In the genomic region with DNA sequence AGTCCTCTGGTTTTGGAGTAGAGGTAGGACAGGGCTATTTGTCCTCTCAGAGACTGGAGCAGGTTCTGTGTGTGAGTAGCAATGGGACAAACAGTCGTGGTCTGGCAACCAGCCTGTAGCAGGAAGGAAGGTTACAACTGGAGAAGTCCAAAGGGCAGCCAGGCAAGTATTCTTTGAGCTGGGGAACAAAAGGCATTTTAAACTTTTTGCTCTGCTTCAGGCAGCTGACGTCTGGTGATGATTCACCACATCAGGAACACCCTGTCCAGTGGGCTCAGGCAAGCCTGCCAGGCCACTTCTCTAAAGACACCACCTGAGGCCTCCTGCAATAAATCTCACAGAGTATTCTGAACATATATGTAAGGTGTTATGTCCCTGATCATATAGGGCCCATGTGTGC, we compare ENCODE assay signal across 7 cellular contexts.
DNase-seq lines count a peak whose midpoint lies in the region; ATAC-seq, FAIRE-seq and TF ChIP-seq lines count a peak whose summit lies in the region.
"Not testable (repeated sequence)": the region's sequence is repeated elsewhere in the genome, so short reads cannot be mapped to it uniquely, and the experiment has no call there.

No MANE protein-coding gene starts in this region.

- intact Hi-C loops in PC-3 (cut with micrococcal nuclease); MCF 10A (cut with micrococcal nuclease); lower lobe of right lung (cut with DNase I): not testable (repeated sequence)

- not testable (repeated sequence) for H3K4me3 ChIP-seq in PC-3 (ENCODE audit: low read length); fibroblast of mammary gland (ENCODE audit: control insufficient read depth, low read depth, low read length); lower lobe of right lung; small intestine (ENCODE audit: low read depth in 1 of 2, low read length in 2 of 2)

- H3K27ac ChIP-seq in PC-3 (ENCODE audit: low read length) = peak overlapping the region; percentile 58
- not testable (repeated sequence) for H3K27ac ChIP-seq in lower lobe of right lung
- peak overlapping the region in 1 of 2 donors; percentile 11 for H3K27ac ChIP-seq in small intestine (ENCODE audit: low read depth in 1 of 2, low read length in 1 of 2)

- not testable (repeated sequence) for BruUV-seq in PC-3 (replicated peaks; lab: Mats Ljungman, UMichigan); MCF 10A (replicated peaks; lab: Mats Ljungman, UMichigan)

- H3K4me2 ChIP-seq in PC-3 (ENCODE audit: low read length) = peak overlapping the region; percentile 16; the same call in 1 of the 2 replicates

- H3K4me1 ChIP-seq in PC-3 (ENCODE audit: insufficient read depth, low read length); lower lobe of right lung; small intestine (ENCODE audit: control insufficient read depth in 2 of 2, insufficient read depth in 1 of 2, low read depth in 1 of 2, low read length in 1 of 2): not testable (repeated sequence)

- H3K36me3 Mint-ChIP-seq in MCF 10A (ENCODE audit: insufficient read depth, unreplicated experiment) = not testable (repeated sequence)

- not testable (repeated sequence) for H4K20me1 ChIP-seq in PC-3 (ENCODE audit: low read length)

- H3K9me3 Mint-ChIP-seq in MCF 10A (ENCODE audit: unreplicated experiment) = not testable (repeated sequence)

- not testable (repeated sequence) for H3F3A ChIP-seq in PC-3 (ENCODE audit: low read length, unreplicated experiment)

- not testable (repeated sequence) for H2AFZ ChIP-seq in PC-3 (ENCODE audit: low read length)

- H3K36me3 ChIP-seq in PC-3 (ENCODE audit: low read depth, low read length); lower lobe of right lung; small intestine (ENCODE audit: control insufficient read depth in 2 of 2, insufficient read depth in 2 of 2, low read length in 2 of 2): not testable (repeated sequence)

- not testable (repeated sequence) for H3K4me1 Mint-ChIP-seq in MCF 10A (ENCODE audit: insufficient read depth, unreplicated experiment)

- not testable (repeated sequence) for H3K27me3 Mint-ChIP-seq in MCF 10A (ENCODE audit: insufficient read depth, unreplicated experiment)

- TF ChIP-seq CTCF in PC-3 (conservative IDR thresholded peaks at IDR 0.05; ENCODE audit: low read depth, low read length); MCF 10A (IDR thresholded peaks at IDR 0.05; ENCODE audit: unreplicated experiment); fibroblast of mammary gland (conservative IDR thresholded peaks at IDR 0.05; ENCODE audit: control insufficient read depth, insufficient read depth, low read depth, low read length); lower lobe of right lung (IDR thresholded peaks at IDR 0.05): not testable (repeated sequence)

- FAIRE-seq in small intestine (lab: Jason Lieb, UNC) = not testable (repeated sequence)

- not testable (repeated sequence) for H3K9me3 ChIP-seq in PC-3 (ENCODE audit: low read length); lower lobe of right lung; small intestine (ENCODE audit: control insufficient read depth, low read depth)

- ATAC-seq in PC-3 (peak; percentile 92), lower lobe of right lung (peak; percentile 53 to 56)

- H3K27me3 ChIP-seq in PC-3 (ENCODE audit: low read length); lower lobe of right lung (ENCODE audit: low read depth); small intestine (ENCODE audit: control insufficient read depth in 2 of 2, insufficient read depth in 2 of 2, low read length in 2 of 2): not testable (repeated sequence)

- H3K27ac Mint-ChIP-seq in MCF 10A (ENCODE audit: low read depth, unreplicated experiment) = not testable (repeated sequence)

- not testable (repeated sequence) for H3K9me2 ChIP-seq in PC-3 (replicated peaks; ENCODE audit: low read length)

- not testable (repeated sequence) for H3K9ac ChIP-seq in PC-3 (ENCODE audit: low read length)

- CTCF ChIA-PET in PC-3 (lab: Charles Lee); MCF 10A (lab: Yijun Ruan, JAX): not testable (repeated sequence)

- POLR2A ChIA-PET in PC-3 (lab: Charles Lee; ENCODE audit: unreplicated experiment); MCF 10A (lab: Yijun Ruan, JAX): not testable (repeated sequence)

- 0 to 53% methylated on average over 1 of the region's 2 CpGs; no CpG with 5 or more reads in 1 of the 3 donors for WGBS in small intestine, 3 donors

- not testable (repeated sequence) for H3K79me2 ChIP-seq in PC-3 (ENCODE audit: low read length)

- not testable (repeated sequence) for H3K4me3 Mint-ChIP-seq in MCF 10A (ENCODE audit: unreplicated experiment)

- DNase-seq in DMS53 treated with DMSO at 0.1 percent for 48 hours (lab: John Stamatoyannopoulos, UW; ENCODE audit: unreplicated experiment) = peak; percentile 29
- peak; percentile 47 for DNase-seq in PC-3
- DNase-seq in MCF 10A (ENCODE audit: unreplicated experiment) = peak; percentile 42
- peak; percentile 2 for DNase-seq in fibroblast of mammary gland (ENCODE audit: low read depth)
- DNase-seq in islet precursor cell = peak; percentile 60
- not testable (repeated sequence) for DNase-seq in lower lobe of right lung
- peak; percentile 37 for DNase-seq in small intestine
